In genomic region chr17:20125724-20126123, GRCh38 we compare ENCODE assay signal across 1 cellular context.
TF ChIP-seq lines count a peak whose summit lies in the region.

No MANE protein-coding gene starts in this region.

TF ChIP-seq in H1, 55 proteins besides CTCF, POLR2A, EP300 and RAD21:
- no peak for TF ChIP-seq CHD7 (IDR thresholded peaks at IDR 0.05; ENCODE audit: insufficient replicate concordance, low read length)
- no peak for TF ChIP-seq HDAC2 (IDR thresholded peaks at IDR 0.05; ENCODE audit: borderline replicate concordance in 1 of 2, low read depth in 2 of 2, low read length in 2 of 2)
- TF ChIP-seq ATF3 (IDR thresholded peaks at IDR 0.05; ENCODE audit: insufficient read depth, low read depth, low read length): no peak
- TF ChIP-seq PHF8 (conservative IDR thresholded peaks at IDR 0.05; ENCODE audit: low read depth, low read length): no peak
- TF ChIP-seq CBX5 (IDR thresholded peaks at IDR 0.05; ENCODE audit: low read depth, low read length): no peak
- TF ChIP-seq SUZ12 (IDR thresholded peaks at IDR 0.05; ENCODE audit: low read length): no peak
- no peak for TF ChIP-seq NRF1 (IDR thresholded peaks at IDR 0.05; ENCODE audit: low read depth, low read length)
- TF ChIP-seq JUND (IDR thresholded peaks at IDR 0.05; ENCODE audit: low read length): no peak
- no peak for TF ChIP-seq SRF (IDR thresholded peaks at IDR 0.05; ENCODE audit: low read depth, low read length)
